Comparison of ENCODE assay signal across 19 cellular contexts in the genomic region with DNA sequence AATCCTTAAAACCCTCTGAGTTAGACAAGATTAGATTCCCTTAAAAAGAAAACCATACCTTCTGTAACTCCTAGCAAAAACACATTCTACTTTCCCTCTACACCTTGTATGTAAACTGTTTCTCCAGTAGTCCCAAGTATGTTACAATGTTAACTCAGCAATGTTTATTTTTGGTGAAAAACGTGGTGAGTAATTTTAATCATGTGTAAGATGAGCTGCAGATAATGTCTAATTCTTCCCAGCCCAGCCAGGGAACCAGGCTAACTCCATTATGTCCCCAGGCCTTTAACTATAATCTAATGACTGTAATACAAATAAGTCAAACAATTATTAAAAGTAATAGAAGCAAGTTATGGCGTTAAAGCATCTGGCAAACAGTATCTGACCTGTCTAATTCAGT.
DNase-seq lines count a peak whose midpoint lies in the region; ATAC-seq and TF ChIP-seq lines count a peak whose summit lies in the region.
"Had no signal": no experiment of that assay in that cellular context is flagged by ENCODE, and none has a peak within 500 bp of the region (broad histone marks: within the 10 kb centered on the region; RNA-seq: fewer than 3 reads in every experiment).

No MANE protein-coding gene starts in this region.

- H3K27me3 ChIP-seq in lower lobe of right lung (ENCODE audit: low read depth) = no peaks in the 10 kb centered on the region
- H3K27me3 ChIP-seq: BLaER1 treated with 17β-estradiol and CSF1 and Interleukin-3, amounts not matched to agents 10 nM and 100 nM had no signal

- TF ChIP-seq CTCF in VCaP (conservative IDR thresholded peaks at IDR 0.05) (no peak), lower lobe of right lung (IDR thresholded peaks at IDR 0.05) (no peak)

- H3K4me1 ChIP-seq in lower lobe of right lung = no peaks in the 10 kb centered on the region
- H3K4me1 ChIP-seq: BLaER1 treated with 17β-estradiol and CSF1 and Interleukin-3, amounts not matched to agents 10 nM and 100 nM had no signal

- no peak overlapping the region for H3K4me3 ChIP-seq in lower lobe of right lung
- H3K4me3 ChIP-seq: BLaER1 treated with 17β-estradiol and CSF1 and Interleukin-3, amounts not matched to agents 10 nM and 100 nM; GM12878 had no signal

- peak overlapping the region; percentile 18; the same call in 1 of the 2 replicates for H3K27ac ChIP-seq in VCaP
- H3K27ac ChIP-seq in lower lobe of right lung = no peak overlapping the region
- H3K27ac ChIP-seq: BLaER1 treated with 17β-estradiol and CSF1 and Interleukin-3, amounts not matched to agents 10 nM and 100 nM had no signal

- peaks cover 10% of the 10 kb centered on the region for H3K9me3 ChIP-seq in lower lobe of right lung

- peak; percentile 33 for DNase-seq in NCI-H748 (lab: John Stamatoyannopoulos, UW; ENCODE audit: unreplicated experiment)
- DNase-seq in NCI-H748 treated with DMSO at 0.1 percent for 48 hours (lab: John Stamatoyannopoulos, UW) = no peak
- peak; percentile 90 for DNase-seq in NCI-H82 (lab: John Stamatoyannopoulos, UW)
- peak; percentile 9 for DNase-seq in renal cortical epithelial cell (ENCODE audit: low read depth)
- no peak for DNase-seq in medulla oblongata (ENCODE audit: extremely low spot score)
- DNase-seq in NCI-H2029 (lab: John Stamatoyannopoulos, UW) = no peak
- no peak for DNase-seq in lower lobe of right lung
- DNase-seq: 8988T; Calu3; CD8-positive, alpha-beta T cell; DMS 273 treated with DMSO at 0.1 percent for 48 hours; DMS53; DND-41; EL; H9 had no signal

- intact Hi-C loops in lower lobe of right lung (cut with DNase I) = no loop called here

- ATAC-seq in lower lobe of right lung = no peak
- ATAC-seq: CD8-positive, alpha-beta T cell; GM12878; HepG2 had no signal

- no peaks in the 10 kb centered on the region for H3K36me3 ChIP-seq in lower lobe of right lung
- H3K36me3 ChIP-seq: BLaER1 treated with 17β-estradiol and CSF1 and Interleukin-3, amounts not matched to agents 10 nM and 100 nM had no signal

Comparison
In these comparisons a context has a peak if more than half of its experiments do, and no peak if none do; other contexts are left out.
1. DNase-seq: peak in NCI-H748 (single experiment), NCI-H82 (single experiment) and renal cortical epithelial cell (single experiment); none in NCI-H748 treated with DMSO at 0.1 percent for 48 hours (single experiment), medulla oblongata (single experiment), NCI-H2029 (single experiment) and lower lobe of right lung (single experiment).